ENCODE assay signal across 21 cellular contexts in the genomic region with DNA sequence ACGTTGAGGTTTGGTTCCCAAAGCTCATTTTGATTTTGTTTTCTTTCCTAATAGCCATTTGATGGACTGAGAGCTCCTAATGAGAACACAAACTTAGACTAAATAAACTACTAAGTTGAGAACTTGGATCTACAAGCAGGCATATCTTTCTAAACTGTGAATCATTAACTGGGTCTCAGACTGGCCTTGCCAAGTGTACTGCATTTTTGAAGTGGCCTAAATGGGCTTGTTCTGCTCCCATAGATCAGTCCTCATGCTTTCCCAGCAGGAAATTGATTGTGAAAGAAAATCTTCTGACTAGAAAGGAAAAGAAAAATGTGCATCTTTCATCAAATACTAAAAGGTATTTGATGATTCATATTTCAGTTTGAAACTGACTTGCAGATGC. TPM values are rescaled to one million over a fixed set of nuclear protein-coding genes. Genes with fewer than 3 reads are reported as not detected.
A peak's percentile ranks its signal among the peaks of the same experiment; 100 is the strongest.
DNase-seq lines count a peak whose midpoint lies in the region; ATAC-seq and TF ChIP-seq lines count a peak whose summit lies in the region.
"Had no signal": no experiment of that assay in that cellular context is flagged by ENCODE, and none has a peak within 500 bp of the region (broad histone marks: within the 10 kb centered on the region; RNA-seq: fewer than 3 reads in every experiment).

No MANE protein-coding gene starts in this region.

- no peaks in the 10 kb centered on the region for H3K9me3 Mint-ChIP-seq in activated naive CD8-positive, alpha-beta T cell treated with anti-CD3 and anti-CD28 coated beads for 36 hours
- H3K9me3 Mint-ChIP-seq: activated T-helper 17 cell treated with anti-CD3 and anti-CD28 coated beads, Interleukin-2, amount 50 U/mL, for 72 hours had no signal

- intact Hi-C loops in body of pancreas (cut with DNase I): no loop called here
- intact Hi-C loops in mucosa of descending colon (cut with DNase I, micrococcal nuclease): loop anchor here (10.0 kb wide), 2 partner anchors 137 to 167 kb away; no protein-coding TSS in a partner anchor

- ATAC-seq in body of pancreas (peak; percentile 90), mucosa of descending colon (peak; percentile 52), GM21825 (IDR thresholded peaks at IDR 0.05; ENCODE audit: unreplicated experiment) (no peak)
- ATAC-seq: left ventricle myocardium superior had no signal

- H3K36me3 ChIP-seq in BLaER1 (no peaks in the 10 kb centered on the region), body of pancreas (replicated peaks in 1 of 2; ENCODE audit: insufficient read depth in 1 of 2, low read depth in 2 of 2) (no peaks in the 10 kb centered on the region), mucosa of descending colon (ENCODE audit: low read depth) (no peaks in the 10 kb centered on the region)

- H3K4me3 Mint-ChIP-seq in activated naive CD8-positive, alpha-beta T cell treated with anti-CD3 and anti-CD28 coated beads for 36 hours: no peak overlapping the region
- H3K4me3 Mint-ChIP-seq: activated naive CD8-positive, alpha-beta T cell; activated T-helper 17 cell treated with anti-CD3 and anti-CD28 coated beads, Interleukin-2, amount 50 U/mL, for 72 hours had no signal

- H3K27me3 ChIP-seq in BLaER1: no peaks in the 10 kb centered on the region
- no peaks in the 10 kb centered on the region for H3K27me3 ChIP-seq in body of pancreas

- 0 out of 2 replicates have a peak overlapping the region, but pooled peaks have one; percentile 34 for H3K9ac ChIP-seq in BLaER1

- no peaks in the 10 kb centered on the region for H3K36me3 Mint-ChIP-seq in activated naive CD8-positive, alpha-beta T cell treated with anti-CD3 and anti-CD28 coated beads for 36 hours
- H3K36me3 Mint-ChIP-seq: activated naive CD8-positive, alpha-beta T cell had no signal

- H4K20me1 ChIP-seq in BLaER1: no peaks in the 10 kb centered on the region; the same call in 1 of the 2 replicates

- H3K27ac ChIP-seq in BLaER1: no peak overlapping the region
- H3K27ac ChIP-seq in body of pancreas: peak overlapping the region in 1 of 4 donors; percentile 11
- H3K27ac ChIP-seq: HL-60 had no signal

- no peaks in the 10 kb centered on the region for H3K9me3 ChIP-seq in BLaER1
- H3K9me3 ChIP-seq in body of pancreas: no peaks in the 10 kb centered on the region
- H3K9me3 ChIP-seq in mucosa of descending colon: no peaks in the 10 kb centered on the region

- DNase-seq in body of pancreas: peak in 3 of 4 donors; percentile 45 to 78 (median 46)
- peak; percentile 24 for DNase-seq in iris pigment epithelial cell (ENCODE audit: low read depth)
- no peak for DNase-seq in mucosa of descending colon
- no peak for DNase-seq in stimulated activated CD8-positive, alpha-beta memory T cell treated with anti-CD3 and anti-CD28 coated beads, Interleukin-4, amount 100 ng/mL, for 48 hours
- no peak for DNase-seq in activated naive CD8-positive, alpha-beta T cell treated with anti-CD3 and anti-CD28 coated beads for 36 hours
- DNase-seq in stimulated activated CD4-positive, alpha-beta T cell treated with anti-CD3 and anti-CD28 coated beads, Interleukin-15, amount 100 ng/mL, for 24 hours: no peak
- DNase-seq: activated CD4-positive, alpha-beta T cell treated with anti-CD3 and anti-CD28 coated beads, Interleukin-2, amount 50 U/mL, for 1 hour; effector memory CD4-positive, alpha-beta T cell; left ventricle myocardium superior; NCI-H1417; NCI-H524; T-helper 2 cell had no signal

- H3K27ac Mint-ChIP-seq in activated naive CD8-positive, alpha-beta T cell treated with anti-CD3 and anti-CD28 coated beads for 36 hours: no peak overlapping the region
- H3K27ac Mint-ChIP-seq: activated naive CD8-positive, alpha-beta T cell; activated T-helper 17 cell treated with anti-CD3 and anti-CD28 coated beads, Interleukin-2, amount 50 U/mL, for 72 hours had no signal

- H3K4me1 ChIP-seq in BLaER1 (peaks cover 6% of the 10 kb centered on the region), body of pancreas (peaks cover 31% of the 10 kb centered on the region), mucosa of descending colon (ENCODE audit: low read depth) (peaks cover 5% of the 10 kb centered on the region)

- TF ChIP-seq CTCF in body of pancreas (IDR thresholded peaks at IDR 0.05): no peak
- TF ChIP-seq CTCF in mucosa of descending colon (IDR thresholded peaks at IDR 0.05): no peak

- 11 to 19% methylated on average over 1 of the region's 1 CpG for WGBS in body of pancreas, 2 donors

- peaks cover 14% of the 10 kb centered on the region for H3K4me1 Mint-ChIP-seq in activated naive CD8-positive, alpha-beta T cell treated with anti-CD3 and anti-CD28 coated beads for 36 hours
- H3K4me1 Mint-ChIP-seq: activated T-helper 17 cell treated with anti-CD3 and anti-CD28 coated beads, Interleukin-2, amount 50 U/mL, for 72 hours had no signal

- H3K4me3 ChIP-seq in BLaER1: no peak overlapping the region
- no peak overlapping the region for H3K4me3 ChIP-seq in body of pancreas
- no peak overlapping the region for H3K4me3 ChIP-seq in mucosa of descending colon

- H3K4me2 ChIP-seq in BLaER1: no peak overlapping the region

- H3K27me3 Mint-ChIP-seq in activated naive CD8-positive, alpha-beta T cell treated with anti-CD3 and anti-CD28 coated beads for 36 hours: peaks cover 45% of the 10 kb centered on the region

- no peak for TF ChIP-seq POLR2A in body of pancreas (IDR thresholded peaks at IDR 0.05)

RNA-seq across cellular contexts. Expression of gene RBM33, which starts 46.7 kb away (rescaled TPM):
- total RNA-seq in body of pancreas: 10 to 100 TPM; 30.6 to 78.4 TPM
- 10 to 100 TPM; 59.9 to 75.8 (median 69.8) TPM for total RNA-seq in mucosa of descending colon
- 10 to 100 TPM; 69.8 to 74.6 TPM for total RNA-seq in activated naive CD8-positive, alpha-beta T cell treated with anti-CD3 and anti-CD28 coated beads for 36 hours

RNA-seq across cellular contexts. Expression of gene CNPY1, which starts 51.4 kb away (rescaled TPM):
- total RNA-seq in body of pancreas (not detected), mucosa of descending colon (not detected)
- not detected for total RNA-seq in activated naive CD8-positive, alpha-beta T cell treated with anti-CD3 and anti-CD28 coated beads for 36 hours
- total RNA-seq: activated T-helper 17 cell treated with anti-CD3 and anti-CD28 coated beads, Interleukin-2, amount 50 U/mL, for 72 hours; fibroblast of lung; left ventricle myocardium superior; MCF 10A; SK-MEL-5; ureter had no signal

Comparison
In these comparisons a context has a peak if more than half of its experiments do, and no peak if none do; other contexts are left out.
1. DNase-seq: peak in body of pancreas (3 of 4) and iris pigment epithelial cell (single experiment); none in mucosa of descending colon (0 of 3), stimulated activated CD8-positive, alpha-beta memory T cell treated with anti-CD3 and anti-CD28 coated beads, Interleukin-4, amount 100 ng/mL, for 48 hours (single experiment), activated naive CD8-positive, alpha-beta T cell treated with anti-CD3 and anti-CD28 coated beads for 36 hours (single experiment) and stimulated activated CD4-positive, alpha-beta T cell treated with anti-CD3 and anti-CD28 coated beads, Interleukin-15, amount 100 ng/mL, for 24 hours (single experiment).